ENCODE assay signal across 21 cellular contexts in genomic region chr6:71979911-71980310, GRCh38.
A peak's percentile ranks its signal among the peaks of the same experiment; 100 is the strongest.
DNase-seq lines count a peak whose midpoint lies in the region; ATAC-seq, FAIRE-seq and TF ChIP-seq lines count a peak whose summit lies in the region.
"Had no signal": no experiment of that assay in that cellular context is flagged by ENCODE, and none has a peak within 500 bp of the region (broad histone marks: within the 10 kb centered on the region; RNA-seq: fewer than 3 reads in every experiment).

No MANE protein-coding gene starts in this region.

- intact Hi-C loops in left cardiac atrium (cut with DNase I): no loop called here

- no peaks in the 10 kb centered on the region for H3K27me3 ChIP-seq in bronchial epithelial cell (ENCODE audit: control insufficient read depth, insufficient read depth, low read length)
- H3K27me3 ChIP-seq: Peyer's patch had no signal

- H3K4me1 Mint-ChIP-seq in natural killer cell treated with Interleukin-12 subunit alpha and Interleukin-12 subunit beta and Interleukin-15 and Interleukin-18, amount 100 ng/mL, for 72 hours (ENCODE audit: low read depth in 2 of 2): no peaks in the 10 kb centered on the region
- H3K4me1 Mint-ChIP-seq: CD8-positive, alpha-beta memory T cell; T-cell had no signal

- H3K36me3 Mint-ChIP-seq in natural killer cell treated with Interleukin-12 subunit alpha and Interleukin-12 subunit beta and Interleukin-15 and Interleukin-18, amount 100 ng/mL, for 72 hours: no peaks in the 10 kb centered on the region
- H3K36me3 Mint-ChIP-seq: CD8-positive, alpha-beta memory T cell; T-cell had no signal

- no peak overlapping the region for H3K4me3 ChIP-seq in bronchial epithelial cell (ENCODE audit: low read depth, low read length)
- H3K4me3 ChIP-seq: Peyer's patch had no signal

- peaks cover 21% of the 10 kb centered on the region for H3K9me3 Mint-ChIP-seq in natural killer cell treated with Interleukin-12 subunit alpha and Interleukin-12 subunit beta and Interleukin-15 and Interleukin-18, amount 100 ng/mL, for 72 hours

- H3K27me3 Mint-ChIP-seq in natural killer cell treated with Interleukin-12 subunit alpha and Interleukin-12 subunit beta and Interleukin-15 and Interleukin-18, amount 100 ng/mL, for 72 hours: no peaks in the 10 kb centered on the region
- H3K27me3 Mint-ChIP-seq: CD8-positive, alpha-beta memory T cell; T-cell had no signal

- peak; percentile 20 for DNase-seq in GM03348 (ENCODE audit: low spot score)
- DNase-seq in LHCN-M2 (ENCODE audit: low read depth): peak; percentile 40
- DNase-seq in bronchial epithelial cell (ENCODE audit: low read depth): peak; percentile 56
- DNase-seq in natural killer cell treated with Interleukin-12 subunit alpha and Interleukin-12 subunit beta and Interleukin-15 and Interleukin-18, amount 100 ng/mL, for 72 hours (ENCODE audit: low spot score): no peak
- DNase-seq in left cardiac atrium: no peak
- DNase-seq: CD8-positive, alpha-beta memory T cell; DMS79 treated with DMSO at 0.1 percent for 48 hours; HCEC 1CT; KG1; MM.1S; NCI-H1105; NCI-H1694; NCI-H524; Peyer's patch; SHP77; SK-N-SH; T-cell had no signal

- no peaks in the 10 kb centered on the region for H3K36me3 ChIP-seq in bronchial epithelial cell (ENCODE audit: control insufficient read depth, insufficient read depth, low read length)
- H3K36me3 ChIP-seq: Peyer's patch had no signal

- FAIRE-seq in bronchial epithelial cell (lab: Jason Lieb, UNC): no peak
- FAIRE-seq: D721Med, GM19239 had no signal

- TF ChIP-seq CTCF in bronchial epithelial cell (IDR thresholded peaks at IDR 0.05; ENCODE audit: insufficient read depth, low read length, severe bottlenecking): no peak

- H3K4me3 Mint-ChIP-seq in natural killer cell treated with Interleukin-12 subunit alpha and Interleukin-12 subunit beta and Interleukin-15 and Interleukin-18, amount 100 ng/mL, for 72 hours: no peak overlapping the region
- H3K4me3 Mint-ChIP-seq: CD8-positive, alpha-beta memory T cell; T-cell had no signal

- no peak overlapping the region for H3K27ac Mint-ChIP-seq in natural killer cell treated with Interleukin-12 subunit alpha and Interleukin-12 subunit beta and Interleukin-15 and Interleukin-18, amount 100 ng/mL, for 72 hours
- H3K27ac Mint-ChIP-seq: CD8-positive, alpha-beta memory T cell; T-cell had no signal

- no peak for ATAC-seq in HG02588 (IDR thresholded peaks at IDR 0.05; ENCODE audit: unreplicated experiment)
- ATAC-seq in natural killer cell treated with Interleukin-12 subunit alpha and Interleukin-12 subunit beta and Interleukin-15 and Interleukin-18, amount 100 ng/mL, for 72 hours: no peak
- no peak for ATAC-seq in HG03378 (IDR thresholded peaks at IDR 0.05; ENCODE audit: unreplicated experiment)
- no peak for ATAC-seq in left cardiac atrium
- ATAC-seq: T-cell had no signal

Comparison
In these comparisons a context has a peak if more than half of its experiments do, and no peak if none do; other contexts are left out.
1. DNase-seq: peak in GM03348 (single experiment), LHCN-M2 (single experiment) and bronchial epithelial cell (single experiment); none in natural killer cell treated with Interleukin-12 subunit alpha and Interleukin-12 subunit beta and Interleukin-15 and Interleukin-18, amount 100 ng/mL, for 72 hours (single experiment) and left cardiac atrium (single experiment).